Comparison of ENCODE assay signal across 8 cellular contexts in genomic region chrX:119410027-119410819, GRCh38. TPM values are rescaled to one million over a fixed set of nuclear protein-coding genes. Genes with fewer than 3 reads are reported as not detected.
A peak's percentile ranks its signal among the peaks of the same experiment; 100 is the strongest.
DNase-seq lines count a peak whose midpoint lies in the region; ATAC-seq and TF ChIP-seq lines count a peak whose summit lies in the region.

No MANE protein-coding gene starts in this region.

- H3K4me3 ChIP-seq in MG63: no peak overlapping the region
- H3K4me3 ChIP-seq in choroid plexus epithelial cell (ENCODE audit: low read depth, low read length): no peak overlapping the region
- H3K4me3 ChIP-seq in neural progenitor cell: no peak overlapping the region

- no peaks in the 10 kb centered on the region for H3K79me2 ChIP-seq in neural progenitor cell (ENCODE audit: low read depth)

- no peaks in the 10 kb centered on the region for H4K20me1 ChIP-seq in neural progenitor cell (ENCODE audit: low read depth)

- H3K9me3 Mint-ChIP-seq in nephron progenitor cell (peaks cover 42% of the 10 kb centered on the region), neural progenitor cell (peaks cover 8% of the 10 kb centered on the region)

- no peaks in the 10 kb centered on the region for H3F3A ChIP-seq in neural progenitor cell (ENCODE audit: low read depth)

- H3K9me3 ChIP-seq in MG63 (no peaks in the 10 kb centered on the region), neural progenitor cell (ENCODE audit: low read depth) (no peaks in the 10 kb centered on the region)

- peaks cover 6% of the 10 kb centered on the region for H3K4me1 Mint-ChIP-seq in nephron progenitor cell
- peaks cover 2% of the 10 kb centered on the region for H3K4me1 Mint-ChIP-seq in neural progenitor cell

- no peak overlapping the region for H3K27ac ChIP-seq in neural progenitor cell

- no peak for ATAC-seq in GM18519 (IDR thresholded peaks at IDR 0.05; ENCODE audit: low FRiP score, unreplicated experiment)
- ATAC-seq in activated CD4-positive, CD25-positive, alpha-beta regulatory T cell treated with anti-CD3 and anti-CD28 coated beads, Interleukin-2, amount 50 U/mL, for 24 hours: no peak
- no peak for ATAC-seq in HG03196 (IDR thresholded peaks at IDR 0.05; ENCODE audit: unreplicated experiment)

- H3K9ac ChIP-seq in neural progenitor cell: no peak overlapping the region

- no peak overlapping the region for H2AFZ ChIP-seq in neural progenitor cell (replicated peaks)

- TF ChIP-seq CTCF in choroid plexus epithelial cell (conservative IDR thresholded peaks at IDR 0.05; ENCODE audit: low read depth, low read length) (no peak), nephron progenitor cell (IDR thresholded peaks at IDR 0.05) (no peak), neural progenitor cell (IDR thresholded peaks at IDR 0.05) (no peak)

- H3K4me2 ChIP-seq in neural progenitor cell: no peak overlapping the region

- H3K27me3 ChIP-seq in MG63: no peaks in the 10 kb centered on the region
- H3K27me3 ChIP-seq in neural progenitor cell: no peaks in the 10 kb centered on the region

- DNase-seq in AG20443 (ENCODE audit: low spot score) (peak; percentile 81), MG63 (peak; percentile 93), choroid plexus epithelial cell (ENCODE audit: low read depth) (peak; percentile 75), nephron progenitor cell (no peak), neural progenitor cell (ENCODE audit: low spot score) (no peak)

- H3K27ac Mint-ChIP-seq in nephron progenitor cell: peak overlapping the region; percentile 68
- H3K27ac Mint-ChIP-seq in neural progenitor cell: no peak overlapping the region

- H3K36me3 ChIP-seq in MG63 (peaks cover 9% of the 10 kb centered on the region), neural progenitor cell (no peaks in the 10 kb centered on the region)

- H3K36me3 Mint-ChIP-seq in nephron progenitor cell (ENCODE audit: low read depth): peaks cover 16% of the 10 kb centered on the region
- H3K36me3 Mint-ChIP-seq in neural progenitor cell: peaks cover 1% of the 10 kb centered on the region

- peaks cover 3% of the 10 kb centered on the region for H3K27me3 Mint-ChIP-seq in nephron progenitor cell (ENCODE audit: low read depth, poor library complexity)
- peaks cover 5% of the 10 kb centered on the region for H3K27me3 Mint-ChIP-seq in neural progenitor cell (ENCODE audit: insufficient read depth, low read depth)

- H3K4me3 Mint-ChIP-seq in nephron progenitor cell (no peak overlapping the region), neural progenitor cell (no peak overlapping the region)

- no peaks in the 10 kb centered on the region for H3K4me1 ChIP-seq in neural progenitor cell

RNA-seq across cellular contexts. Expression of gene SLC25A43, which starts 11.1 kb away (rescaled TPM):
- total RNA-seq in MG63 (2014; rRNA removed; shearing (Covaris generic); ENCODE audit: low replicate concordance): 16.4 and 19.8 TPM in 2 replicates
- total RNA-seq in neural progenitor cell (ENCODE audit: low replicate concordance): 2.3 and 5.4 TPM in 2 replicates

RNA-seq across cellular contexts. Expression of gene SLC25A5, which starts 58.0 kb away (rescaled TPM):
- 49.0 and 68.0 TPM in 2 replicates for total RNA-seq in MG63 (2014; rRNA removed; shearing (Covaris generic); ENCODE audit: low replicate concordance)
- 205 and 289 TPM in 2 replicates for total RNA-seq in neural progenitor cell (ENCODE audit: low replicate concordance)

Comparison
In these comparisons a context has a peak if more than half of its experiments do, and no peak if none do; other contexts are left out.
1. DNase-seq: peak in AG20443 (single experiment), MG63 (single experiment) and choroid plexus epithelial cell (single experiment); none in nephron progenitor cell (single experiment) and neural progenitor cell (single experiment).